In the genomic region with DNA sequence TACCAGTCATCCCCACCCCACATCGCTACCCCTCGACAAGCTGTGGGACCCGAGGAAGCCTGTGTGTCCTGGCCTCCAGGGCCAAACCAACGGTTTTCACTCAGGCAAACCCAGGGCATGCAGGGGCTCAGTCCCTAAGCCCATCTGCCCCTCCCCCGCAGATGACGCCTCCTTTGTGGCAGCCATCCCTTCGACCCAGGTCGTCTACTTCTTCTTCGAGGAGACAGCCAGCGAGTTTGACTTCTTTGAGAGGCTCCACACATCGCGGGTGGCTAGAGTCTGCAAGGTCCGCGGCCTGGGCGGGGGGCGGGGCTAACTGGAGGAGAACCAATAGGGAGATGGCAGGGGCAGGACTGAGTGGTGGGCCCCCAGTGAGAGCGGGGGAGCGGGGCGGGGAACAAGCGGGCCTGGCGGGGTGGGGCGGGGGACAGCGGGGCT, we compare ENCODE assay signal across 8 cellular contexts. TPM values are rescaled to one million over a fixed set of nuclear protein-coding genes. Genes with fewer than 3 reads are reported as not detected.
DNase-seq lines count a peak whose midpoint lies in the region; ATAC-seq and TF ChIP-seq lines count a peak whose summit lies in the region.

No MANE protein-coding gene starts in this region.

- H3K27me3 Mint-ChIP-seq in naive B cell, result no peaks in the 10 kb centered on the region

- DNase-seq in AG20443 (ENCODE audit: low spot score), result peak; percentile 91
- DNase-seq in NCI-H2107 treated with DMSO at 0.1 percent for 48 hours (lab: John Stamatoyannopoulos, UW; ENCODE audit: unreplicated experiment), result peak; percentile 29
- peak; percentile 54 for DNase-seq in activated T-cell treated with anti-CD3 and anti-CD28 coated beads for 1 hour (ENCODE audit: low read depth)
- DNase-seq in epithelial cell of esophagus (ENCODE audit: low read depth), result peak; percentile 33
- no peak for DNase-seq in naive B cell
- peak; percentile 66 for DNase-seq in stimulated activated CD8-positive, alpha-beta memory T cell treated with anti-CD3 and anti-CD28 coated beads, Interleukin-4, amount 100 ng/mL, for 24 hours (ENCODE audit: low read depth)
- DNase-seq in NCI-H524 (lab: John Stamatoyannopoulos, UW), result no peak

- peak; percentile 71 to 77 for ATAC-seq in naive B cell (ENCODE audit: low read depth in 2 of 2)
- ATAC-seq in GM18502 (IDR thresholded peaks at IDR 0.05; ENCODE audit: poor library complexity, unreplicated experiment), result no peak

- peak overlapping the region in 4 of 6 donors; percentile 53 to 72 (median 59) for H3K27ac Mint-ChIP-seq in naive B cell

- H3K36me3 Mint-ChIP-seq in naive B cell, result peaks cover 14 to 24% of the 10 kb centered on the region in 2 donors

- H3K9me3 Mint-ChIP-seq in naive B cell, result no peaks in the 10 kb centered on the region

- no peak overlapping the region for H3K4me3 ChIP-seq in epithelial cell of esophagus (ENCODE audit: low read length)

- no peak for TF ChIP-seq CTCF in epithelial cell of esophagus (IDR thresholded peaks at IDR 0.05; ENCODE audit: insufficient read depth, low read depth, low read length, missing control alignments)

- peak overlapping the region; percentile 70 to 90 (median 80) for H3K4me3 Mint-ChIP-seq in naive B cell

- H3K4me1 Mint-ChIP-seq in naive B cell, result peaks cover 44 to 62% (median 61%) of the 10 kb centered on the region in 3 donors

RNA-seq across cellular contexts. Expression of a gene that starts 7.4 kb away (rescaled TPM):
- polyA plus RNA-seq in naive B cell (ENCODE audit: low read depth in 6 of 6), result 10 to 100 TPM; 23.3 to 37.3 (median 29.5) TPM

RNA-seq across cellular contexts. Expression of a gene that starts 33.1 kb away (rescaled TPM):
- 10 to 100 TPM in 4 of 6 donors, 1 to 10 TPM in 1, not detected in 1; 9.3 to 16.8 (median 12.9) TPM for polyA plus RNA-seq in naive B cell (ENCODE audit: low read depth in 6 of 6)

RNA-seq across cellular contexts. Expression of a gene that starts 46.3 kb away (rescaled TPM):
- polyA plus RNA-seq in naive B cell (ENCODE audit: low read depth in 6 of 6), result 1 to 10 TPM in 4 of 6 donors, under 1 TPM in 2; 0.33 to 3.0 (median 1.4) TPM

RNA-seq across cellular contexts. Expression of a gene that starts 52.0 kb away (rescaled TPM):
- polyA plus RNA-seq in naive B cell (ENCODE audit: low read depth in 6 of 6), result 100 to 1,000 TPM; 107 to 157 (median 115) TPM

Comparison
In these comparisons a context has a peak if more than half of its experiments do, and no peak if none do; other contexts are left out.
1. DNase-seq: peak in AG20443 (single experiment), NCI-H2107 treated with DMSO at 0.1 percent for 48 hours (single experiment), activated T-cell treated with anti-CD3 and anti-CD28 coated beads for 1 hour (single experiment), epithelial cell of esophagus (single experiment) and stimulated activated CD8-positive, alpha-beta memory T cell treated with anti-CD3 and anti-CD28 coated beads, Interleukin-4, amount 100 ng/mL, for 24 hours (single experiment); none in naive B cell (single experiment) and NCI-H524 (0 of 2).